ENCODE assay signal across 17 cellular contexts in the genomic region with DNA sequence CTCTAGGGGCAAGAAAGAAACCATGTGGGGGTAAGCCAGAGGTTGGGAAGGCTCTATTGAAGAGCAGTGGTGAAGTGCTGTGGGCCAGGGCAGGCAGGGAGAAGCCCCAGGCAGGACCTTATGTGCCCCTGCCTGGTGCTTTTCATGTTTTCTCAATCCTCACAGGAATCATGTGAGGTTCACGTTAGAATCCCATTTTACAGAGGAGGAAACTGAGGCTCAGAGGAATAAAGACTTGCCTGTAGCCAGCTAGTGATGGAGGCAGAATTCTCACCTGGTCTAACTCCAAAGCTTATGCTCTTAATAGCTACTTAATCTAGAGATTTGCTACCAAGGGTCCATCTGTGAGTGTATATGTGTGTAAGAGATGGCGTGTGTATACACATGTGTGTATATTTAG. TPM values are rescaled to one million over a fixed set of nuclear protein-coding genes. Genes with fewer than 3 reads are reported as not detected.
DNase-seq lines count a peak whose midpoint lies in the region; ATAC-seq and TF ChIP-seq lines count a peak whose summit lies in the region.
"Had no signal": no experiment of that assay in that cellular context is flagged by ENCODE, and none has a peak within 500 bp of the region (broad histone marks: within the 10 kb centered on the region; RNA-seq: fewer than 3 reads in every experiment).

No MANE protein-coding gene starts in this region.

- ATAC-seq in activated naive CD4-positive, alpha-beta T cell treated with anti-CD3 and anti-CD28 coated beads, Interleukin-2, amount 50 U/mL, for 72 hours, result no peak
- no peak for ATAC-seq in effector memory CD8-positive, alpha-beta T cell (replicated peaks)
- ATAC-seq in natural killer cell, result no peak

- DNase-seq in activated naive CD4-positive, alpha-beta T cell treated with anti-CD3 and anti-CD28 coated beads, Interleukin-2, amount 50 U/mL, for 72 hours (ENCODE audit: low spot score in 2 of 2), result no peak
- DNase-seq in activated naive CD4-positive, alpha-beta T cell treated with anti-CD3 and anti-CD28 coated beads, Interleukin-2, amount 10 ng/mL, durations not matched to agents 7 days and 5 days, result no peak
- no peak for DNase-seq in effector memory CD8-positive, alpha-beta T cell
- DNase-seq in natural killer cell, result no peak
- no peak for DNase-seq in type B pancreatic cell (ENCODE audit: extremely low spot score, unreplicated experiment)
- DNase-seq in HPDE6-E6E7 (ENCODE audit: extremely low spot score), result no peak
- no peak for DNase-seq in AG20443 (ENCODE audit: low spot score)
- DNase-seq in NCI-H2029 treated with DMSO at 0.1 percent for 48 hours (lab: John Stamatoyannopoulos, UW), result no peak
- DNase-seq: KG1, NCI-H1436, NCI-H2029, NCI-H2171 treated with DMSO at 0.1 percent for 48 hours, NCI-H774 had no signal

- TF ChIP-seq CTCF in natural killer cell (IDR thresholded peaks at IDR 0.05) (no peak), type B pancreatic cell (conservative IDR thresholded peaks at IDR 0.05) (no peak)

- H3K27ac Mint-ChIP-seq in activated naive CD4-positive, alpha-beta T cell treated with anti-CD3 and anti-CD28 coated beads, Interleukin-2, amount 50 U/mL, for 72 hours, result peak overlapping the region; percentile 26 to 47
- no peak overlapping the region for H3K27ac Mint-ChIP-seq in activated naive CD4-positive, alpha-beta T cell treated with anti-CD3 and anti-CD28 coated beads, Interleukin-2, amount 10 ng/mL, durations not matched to agents 7 days and 5 days
- H3K27ac Mint-ChIP-seq in effector memory CD8-positive, alpha-beta T cell, result peak overlapping the region; percentile 86 to 92
- H3K27ac Mint-ChIP-seq in natural killer cell (peak overlapping the region; percentile 91 to 95), type B pancreatic cell (peak overlapping the region; percentile 59)
- H3K27ac Mint-ChIP-seq: CD14-positive monocyte had no signal

- peaks cover 47% of the 10 kb centered on the region for H3K4me1 Mint-ChIP-seq in activated naive CD4-positive, alpha-beta T cell treated with anti-CD3 and anti-CD28 coated beads, Interleukin-2, amount 10 ng/mL, durations not matched to agents 7 days and 5 days
- H3K4me1 Mint-ChIP-seq in effector memory CD8-positive, alpha-beta T cell (ENCODE audit: low read depth in 2 of 2), result peaks cover 55 to 58% of the 10 kb centered on the region in 2 donors
- H3K4me1 Mint-ChIP-seq in natural killer cell (peaks cover 72 to 74% of the 10 kb centered on the region in 2 donors), type B pancreatic cell (ENCODE audit: unreplicated experiment) (peaks cover 16% of the 10 kb centered on the region)

- H3K27me3 Mint-ChIP-seq in activated naive CD4-positive, alpha-beta T cell treated with anti-CD3 and anti-CD28 coated beads, Interleukin-2, amount 10 ng/mL, durations not matched to agents 7 days and 5 days, result no peaks in the 10 kb centered on the region
- no peaks in the 10 kb centered on the region for H3K27me3 Mint-ChIP-seq in effector memory CD8-positive, alpha-beta T cell
- H3K27me3 Mint-ChIP-seq in natural killer cell (ENCODE audit: low read depth in 2 of 2) (no peaks in the 10 kb centered on the region), type B pancreatic cell (peaks cover 11% of the 10 kb centered on the region)

- H3K4me3 Mint-ChIP-seq in activated naive CD4-positive, alpha-beta T cell treated with anti-CD3 and anti-CD28 coated beads, Interleukin-2, amount 10 ng/mL, durations not matched to agents 7 days and 5 days, result no peak overlapping the region
- H3K4me3 Mint-ChIP-seq in effector memory CD8-positive, alpha-beta T cell, result peak overlapping the region in 1 of 2 donors; percentile 24
- H3K4me3 Mint-ChIP-seq in natural killer cell, result peak overlapping the region; percentile 58
- no peak overlapping the region for H3K4me3 Mint-ChIP-seq in type B pancreatic cell
- H3K4me3 Mint-ChIP-seq: CD14-positive monocyte had no signal

- CTCF ChIA-PET in activated naive CD4-positive, alpha-beta T cell treated with anti-CD3 and anti-CD28 coated beads, Interleukin-2, amount 10 ng/mL, durations not matched to agents 7 days and 5 days (lab: Charles Lee), result interaction anchor here (1.3 kb wide), 1 partner anchor 14 kb away, joined by 4 read pairs; no protein-coding TSS in a partner anchor

- peaks cover 0 to 14% of the 10 kb centered on the region in 2 donors for H3K36me3 Mint-ChIP-seq in activated naive CD4-positive, alpha-beta T cell treated with anti-CD3 and anti-CD28 coated beads, Interleukin-2, amount 50 U/mL, for 72 hours
- peaks cover 7% of the 10 kb centered on the region for H3K36me3 Mint-ChIP-seq in activated naive CD4-positive, alpha-beta T cell treated with anti-CD3 and anti-CD28 coated beads, Interleukin-2, amount 10 ng/mL, durations not matched to agents 7 days and 5 days
- H3K36me3 Mint-ChIP-seq in effector memory CD8-positive, alpha-beta T cell (ENCODE audit: insufficient read depth), result peaks cover 28% of the 10 kb centered on the region
- H3K36me3 Mint-ChIP-seq in natural killer cell (no peaks in the 10 kb centered on the region), type B pancreatic cell (no peaks in the 10 kb centered on the region)

- intact Hi-C loops in natural killer cell (cut with micrococcal nuclease), result no loop called here

- no peaks in the 10 kb centered on the region for H3K9me3 Mint-ChIP-seq in activated naive CD4-positive, alpha-beta T cell treated with anti-CD3 and anti-CD28 coated beads, Interleukin-2, amount 50 U/mL, for 72 hours
- peaks cover 2% of the 10 kb centered on the region for H3K9me3 Mint-ChIP-seq in activated naive CD4-positive, alpha-beta T cell treated with anti-CD3 and anti-CD28 coated beads, Interleukin-2, amount 10 ng/mL, durations not matched to agents 7 days and 5 days
- H3K9me3 Mint-ChIP-seq in effector memory CD8-positive, alpha-beta T cell, result no peaks in the 10 kb centered on the region
- no peaks in the 10 kb centered on the region for H3K9me3 Mint-ChIP-seq in natural killer cell
- no peaks in the 10 kb centered on the region for H3K9me3 Mint-ChIP-seq in type B pancreatic cell

RNA-seq across cellular contexts. Expression of a gene that starts 4.2 kb away (rescaled TPM):
- total RNA-seq in activated naive CD4-positive, alpha-beta T cell treated with anti-CD3 and anti-CD28 coated beads, Interleukin-2, amount 50 U/mL, for 72 hours, result 1 to 10 TPM; 1.4 to 9.6 TPM
- total RNA-seq in natural killer cell (10 to 100 TPM; 17.8 to 30.8 (median 26.5) TPM), type B pancreatic cell (ENCODE audit: low replicate concordance) (7.0 and 12.4 TPM in 2 replicates)
- total RNA-seq: A673, NCI-H460, SK-MEL-5 had no signal

RNA-seq across cellular contexts. Expression of a gene that starts 32.6 kb away (rescaled TPM):
- total RNA-seq in activated naive CD4-positive, alpha-beta T cell treated with anti-CD3 and anti-CD28 coated beads, Interleukin-2, amount 50 U/mL, for 72 hours, result 1 to 10 TPM; 5.1 to 6.7 TPM
- total RNA-seq in natural killer cell, result 1 to 10 TPM in 1 of 3 donors, under 1 TPM in 2; 0.95 to 1.4 (median 0.96) TPM
- total RNA-seq in type B pancreatic cell (ENCODE audit: low replicate concordance), result 9.5 and 10.2 TPM in 2 replicates
